Comparison of ENCODE assay signal across 13 cellular contexts in the genomic region with DNA sequence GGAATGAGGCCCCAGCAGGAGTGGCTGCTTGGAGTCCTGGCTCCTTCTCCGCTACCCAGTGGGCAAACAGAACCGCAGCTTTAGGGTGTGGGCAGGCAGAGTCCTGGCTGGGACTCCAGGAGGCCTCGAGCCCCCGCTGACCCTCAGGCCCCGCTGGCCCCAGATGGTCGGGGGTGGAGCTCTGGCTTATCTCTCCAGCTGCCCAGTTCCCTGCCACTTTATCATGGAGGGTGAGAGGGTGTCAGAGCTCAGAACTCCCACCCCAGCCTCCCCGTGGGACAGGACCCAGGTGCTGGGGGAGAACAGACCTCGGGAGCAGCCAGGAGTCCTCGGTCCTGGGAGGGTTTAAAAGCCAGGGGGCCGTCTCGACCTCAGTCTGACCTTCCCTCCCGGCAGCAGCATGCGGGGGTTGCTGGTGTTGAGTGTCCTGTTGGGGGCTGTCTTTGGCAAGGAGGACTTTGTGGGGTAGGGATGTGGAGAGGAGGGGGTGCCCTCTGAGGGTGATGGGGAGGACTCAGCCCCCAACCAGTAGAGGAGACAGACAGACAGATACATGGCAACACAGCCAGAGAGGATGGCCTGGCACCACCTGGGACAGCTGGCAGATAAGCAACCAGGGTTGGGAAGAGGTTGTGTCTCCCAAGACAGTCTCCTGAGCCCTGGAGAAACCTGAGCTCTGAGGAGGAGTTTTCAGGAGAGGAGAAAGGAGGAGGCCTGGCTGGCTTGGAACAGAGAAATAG. TPM values are rescaled to one million over a fixed set of nuclear protein-coding genes. Genes with fewer than 3 reads are reported as not detected.
DNase-seq lines count a peak whose midpoint lies in the region; ATAC-seq and TF ChIP-seq lines count a peak whose summit lies in the region.
"Had no signal": no experiment of that assay in that cellular context is flagged by ENCODE, and none has a peak within 500 bp of the region (broad histone marks: within the 10 kb centered on the region; RNA-seq: fewer than 3 reads in every experiment).

A gene (plus strand): TSS at position 374 of the 740 bp plus-strand sequence. CDS start 27 bp downstream, at position 401.

- H2BK15ac ChIP-seq in mesendoderm (replicated peaks; ENCODE audit: low read depth) = no peak within 1 kb of the TSS

- no peak within 1 kb of the TSS for H3K4me2 ChIP-seq in mesendoderm (ENCODE audit: low read length)
- H3K4me2 ChIP-seq: BLaER1 had no signal

- no peak within 1 kb of the TSS for H2BK5ac ChIP-seq in mesendoderm (ENCODE audit: low read length)

- H3K4me3 Mint-ChIP-seq in stimulated activated naive CD8-positive, alpha-beta T cell treated with anti-CD3 and anti-CD28 coated beads, Interleukin-15, amount 100 ng/mL, for 72 hours = no peak within 1 kb of the TSS
- H3K4me3 Mint-ChIP-seq in osteocyte (ENCODE audit: unreplicated experiment) = no peak within 1 kb of the TSS
- H3K4me3 Mint-ChIP-seq: activated B cell treated with CpG ODN at 0.5 μM for 24 hours; activated T-cell treated with anti-CD3 and anti-CD28 coated beads, Interleukin-2, amount 50 U/mL, for 72 hours had no signal

- peaks cover 13 to 26% of the 10 kb centered on the region in 2 donors for H3K9me3 Mint-ChIP-seq in stimulated activated naive CD8-positive, alpha-beta T cell treated with anti-CD3 and anti-CD28 coated beads, Interleukin-15, amount 100 ng/mL, for 72 hours
- H3K9me3 Mint-ChIP-seq in osteocyte (ENCODE audit: unreplicated experiment) = peaks cover 7% of the 10 kb centered on the region

- no peak within 1 kb of the TSS for H3K56ac ChIP-seq in mesendoderm (ENCODE audit: low read length)

- no peaks in the 10 kb centered on the region for H3K4me1 Mint-ChIP-seq in stimulated activated naive CD8-positive, alpha-beta T cell treated with anti-CD3 and anti-CD28 coated beads, Interleukin-15, amount 100 ng/mL, for 72 hours
- peaks cover 19% of the 10 kb centered on the region for H3K4me1 Mint-ChIP-seq in osteocyte (ENCODE audit: unreplicated experiment)
- H3K4me1 Mint-ChIP-seq: activated B cell treated with CpG ODN at 0.5 μM for 24 hours had no signal

- H3K27ac ChIP-seq in aorta (ENCODE audit: low read depth in 1 of 2, low read length in 2 of 2) (no peak within 1 kb of the TSS), mesendoderm (ENCODE audit: low read depth, low read length) (no peak within 1 kb of the TSS)
- H3K27ac ChIP-seq: BLaER1 had no signal

- no peak within 1 kb of the TSS for H2BK120ac ChIP-seq in mesendoderm (ENCODE audit: low read depth, low read length)

- no peaks in the 10 kb centered on the region for H3K4me1 ChIP-seq in aorta (ENCODE audit: control insufficient read depth in 1 of 2, insufficient read depth in 2 of 2, low read length in 2 of 2)
- peaks cover 1% of the 10 kb centered on the region for H3K4me1 ChIP-seq in mesendoderm (ENCODE audit: control insufficient read depth, low read depth, low read length)
- H3K4me1 ChIP-seq: BLaER1 had no signal

- H3K9me3 ChIP-seq in aorta (ENCODE audit: control insufficient read depth, low read length) = no peaks in the 10 kb centered on the region

- H3K36me3 ChIP-seq in aorta (ENCODE audit: control insufficient read depth in 1 of 2, insufficient read depth in 2 of 2, low read length in 1 of 2) = no peaks in the 10 kb centered on the region
- H3K36me3 ChIP-seq in mesendoderm (ENCODE audit: control insufficient read depth, insufficient read depth, low read length) = no peaks in the 10 kb centered on the region
- H3K36me3 ChIP-seq: BLaER1 had no signal

- peak; percentile 33 for ATAC-seq in stimulated activated naive CD8-positive, alpha-beta T cell treated with anti-CD3 and anti-CD28 coated beads, Interleukin-15, amount 100 ng/mL, for 72 hours
- no peak for ATAC-seq in stimulated activated naive CD8-positive, alpha-beta T cell treated with anti-CD3 and anti-CD28 coated beads, Interleukin-15, Interleukin-2, amounts not matched to agents 100 U/mL and 50 U/mL, for 24 hours
- ATAC-seq in aorta (ENCODE audit: low FRiP score) (peak; percentile 17), GM18870 (IDR thresholded peaks at IDR 0.05; ENCODE audit: unreplicated experiment) (no peak), GM18511 (IDR thresholded peaks at IDR 0.05; ENCODE audit: unreplicated experiment) (no peak)
- ATAC-seq: activated T-cell treated with anti-CD3 and anti-CD28 coated beads, Interleukin-2, amount 50 U/mL, for 72 hours had no signal

- no peak within 1 kb of the TSS for H4K8ac ChIP-seq in mesendoderm (ENCODE audit: low read depth, low read length)

- H3K27ac Mint-ChIP-seq in stimulated activated naive CD8-positive, alpha-beta T cell treated with anti-CD3 and anti-CD28 coated beads, Interleukin-15, amount 100 ng/mL, for 72 hours = peak within 1 kb of the TSS in 1 of 2 donors; percentile 74
- peak within 1 kb of the TSS; percentile 18 for H3K27ac Mint-ChIP-seq in osteocyte (ENCODE audit: unreplicated experiment)
- H3K27ac Mint-ChIP-seq: activated B cell treated with CpG ODN at 0.5 μM for 24 hours; activated T-cell treated with anti-CD3 and anti-CD28 coated beads, Interleukin-2, amount 50 U/mL, for 72 hours had no signal

- no peak within 1 kb of the TSS for H3K9ac ChIP-seq in mesendoderm (ENCODE audit: low read length)
- H3K9ac ChIP-seq: BLaER1 had no signal

- no peak within 1 kb of the TSS for H3K4me3 ChIP-seq in fibroblast of villous mesenchyme (ENCODE audit: low read depth, low read length)
- no peak within 1 kb of the TSS for H3K4me3 ChIP-seq in aorta (ENCODE audit: low read length in 2 of 2)
- no peak within 1 kb of the TSS for H3K4me3 ChIP-seq in mesendoderm (ENCODE audit: low read length)
- H3K4me3 ChIP-seq: BLaER1 had no signal

- no peaks in the 10 kb centered on the region for H3K79me1 ChIP-seq in mesendoderm (ENCODE audit: low read length)

- H3K18ac ChIP-seq in mesendoderm (ENCODE audit: low read length) = no peak within 1 kb of the TSS

- no peak within 1 kb of the TSS for H4K5ac ChIP-seq in mesendoderm (ENCODE audit: low read length)

- no peak for DNase-seq in stimulated activated naive CD8-positive, alpha-beta T cell treated with anti-CD3 and anti-CD28 coated beads, Interleukin-15, amount 100 ng/mL, for 72 hours
- no peak for DNase-seq in stimulated activated naive CD8-positive, alpha-beta T cell treated with anti-CD3 and anti-CD28 coated beads, Interleukin-15, Interleukin-2, amounts not matched to agents 100 U/mL and 50 U/mL, for 24 hours
- peak; percentile 73 for DNase-seq in fibroblast of villous mesenchyme (ENCODE audit: low read depth)
- no peak for DNase-seq in osteocyte (ENCODE audit: extremely low spot score, unreplicated experiment)
- DNase-seq in aorta = no peak
- DNase-seq in mesendoderm = no peak
- DNase-seq: activated B cell treated with CpG ODN at 0.5 μM for 24 hours; activated T-cell treated with anti-CD3 and anti-CD28 coated beads, Interleukin-2, amount 50 U/mL, for 72 hours; Karpas-422; NCI-H446 had no signal

- H3K36me3 Mint-ChIP-seq in osteocyte (ENCODE audit: unreplicated experiment) = peaks cover 2% of the 10 kb centered on the region

- no peak within 1 kb of the TSS for H2AK5ac ChIP-seq in mesendoderm (ENCODE audit: low read length)

- 16 to 17% methylated on average over 13 of the region's 13 CpGs for WGBS in aorta, 2 donors
- no CpG with 5 or more reads among the region's 13 CpGs for WGBS in mesendoderm (ENCODE audit: extremely low coverage, insufficient coverage, low lambda C conversion rate)

- H3K27me3 ChIP-seq in aorta (ENCODE audit: control insufficient read depth in 1 of 2, insufficient read depth in 2 of 2, low read length in 1 of 2) = no peaks in the 10 kb centered on the region
- H3K27me3 ChIP-seq in mesendoderm (ENCODE audit: insufficient read depth, low read length, poor library complexity) = no peaks in the 10 kb centered on the region
- H3K27me3 ChIP-seq: BLaER1 had no signal

- TF ChIP-seq CTCF in fibroblast of villous mesenchyme (IDR thresholded peaks at IDR 0.05; ENCODE audit: insufficient read depth, low read depth, low read length) = no peak
- no peak for TF ChIP-seq CTCF in osteocyte (IDR thresholded peaks at IDR 0.05)

- no peak within 1 kb of the TSS for H3K4ac ChIP-seq in mesendoderm (ENCODE audit: low read depth, low read length)

- H3K23ac ChIP-seq in mesendoderm (ENCODE audit: low read length) = no peak within 1 kb of the TSS

- H3K79me2 ChIP-seq in mesendoderm (ENCODE audit: control insufficient read depth, insufficient read depth, low read length) = no peaks in the 10 kb centered on the region

- intact Hi-C loops in aorta (cut with DNase I) = no loop called here

- H3K27me3 Mint-ChIP-seq in stimulated activated naive CD8-positive, alpha-beta T cell treated with anti-CD3 and anti-CD28 coated beads, Interleukin-15, amount 100 ng/mL, for 72 hours = no peaks in the 10 kb centered on the region
- no peaks in the 10 kb centered on the region for H3K27me3 Mint-ChIP-seq in osteocyte (ENCODE audit: unreplicated experiment)
- H3K27me3 Mint-ChIP-seq: activated B cell treated with CpG ODN at 0.5 μM for 24 hours had no signal

RNA-seq across cellular contexts. Expression of the gene that starts here (rescaled TPM):
- total RNA-seq in fibroblast of villous mesenchyme (0.32 and 0.86 TPM in 2 replicates), osteocyte (not detected in 2 replicates), aorta (1 to 10 TPM; 3.6 to 5.9 TPM)
- 1 to 10 TPM; 6.5 to 9.4 TPM for polyA plus RNA-seq in aorta
- not detected for polyA plus RNA-seq in mesendoderm (2013, experiment 1 of 2)
- polyA plus RNA-seq in mesendoderm (2013, experiment 2 of 2) = not detected
- total RNA-seq: activated B cell treated with CpG ODN at 0.5 μM for 24 hours; activated T-cell treated with anti-CD3 and anti-CD28 coated beads, Interleukin-2, amount 50 U/mL, for 72 hours had no signal

Comparison
In these comparisons a context has a peak if more than half of its experiments do, and no peak if none do; other contexts are left out.
1. ATAC-seq: peak in stimulated activated naive CD8-positive, alpha-beta T cell treated with anti-CD3 and anti-CD28 coated beads, Interleukin-15, amount 100 ng/mL, for 72 hours (single experiment) and aorta (single experiment); none in stimulated activated naive CD8-positive, alpha-beta T cell treated with anti-CD3 and anti-CD28 coated beads, Interleukin-15, Interleukin-2, amounts not matched to agents 100 U/mL and 50 U/mL, for 24 hours (single experiment), GM18870 (single experiment) and GM18511 (single experiment).
2. Peak in DNase-seq in fibroblast of villous mesenchyme; RNA of the gene not detected or under 1 TPM.